In genomic region chr6:119310486-119311036, GRCh38 we compare ENCODE assay signal across 1 cellular context.
A peak's percentile ranks its signal among the peaks of the same experiment; 100 is the strongest.
TF ChIP-seq lines count a peak whose summit lies in the region.

No MANE protein-coding gene starts in this region.

TF ChIP-seq in HepG2, 621 proteins besides CTCF, POLR2A, EP300 and RAD21 (continued from another document):
- TF ChIP-seq IRF1 (CRISPR knock-in tag; IDR thresholded peaks at IDR 0.05; ENCODE audit: low read depth), result no peak
- TF ChIP-seq ZNF768 (CRISPR knock-in tag; IDR thresholded peaks at IDR 0.05), result no peak
- TF ChIP-seq, protein P1, sequence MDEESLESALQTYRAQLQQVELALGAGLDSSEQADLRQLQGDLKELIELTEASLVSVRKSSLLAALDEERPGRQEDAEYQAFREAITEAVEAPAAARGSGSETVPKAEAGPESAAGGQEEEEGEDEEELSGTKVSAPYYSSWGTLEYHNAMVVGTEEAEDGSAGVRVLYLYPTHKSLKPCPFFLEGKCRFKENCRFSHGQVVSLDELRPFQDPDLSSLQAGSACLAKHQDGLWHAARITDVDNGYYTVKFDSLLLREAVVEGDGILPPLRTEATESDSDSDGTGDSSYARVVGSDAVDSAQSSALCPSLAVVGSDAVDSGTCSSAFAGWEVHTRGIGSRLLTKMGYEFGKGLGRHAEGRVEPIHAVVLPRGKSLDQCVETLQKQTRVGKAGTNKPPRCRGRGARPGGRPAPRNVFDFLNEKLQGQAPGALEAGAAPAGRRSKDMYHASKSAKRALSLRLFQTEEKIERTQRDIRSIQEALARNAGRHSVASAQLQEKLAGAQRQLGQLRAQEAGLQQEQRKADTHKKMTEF (CRISPR knock-in tag; IDR thresholded peaks at IDR 0.05), result no peak
- no peak for TF ChIP-seq ZFP82 (CRISPR knock-in tag; IDR thresholded peaks at IDR 0.05; ENCODE audit: borderline replicate concordance)
- TF ChIP-seq POLR2AphosphoS2 (IDR thresholded peaks at IDR 0.05; ENCODE audit: low read depth, low read length), result 0 out of 2 replicates have a peak, but pooled peaks have one; percentile 50
- no peak for TF ChIP-seq MEF2D (CRISPR knock-in tag; IDR thresholded peaks at IDR 0.05)
- TF ChIP-seq ZNF639 (CRISPR knock-in tag; conservative IDR thresholded peaks at IDR 0.05), result no peak
- TF ChIP-seq ZNF501 (CRISPR knock-in tag; IDR thresholded peaks at IDR 0.05), result 0 out of 2 replicates have a peak, but pooled peaks have one; percentile 17
- TF ChIP-seq, protein P2, sequence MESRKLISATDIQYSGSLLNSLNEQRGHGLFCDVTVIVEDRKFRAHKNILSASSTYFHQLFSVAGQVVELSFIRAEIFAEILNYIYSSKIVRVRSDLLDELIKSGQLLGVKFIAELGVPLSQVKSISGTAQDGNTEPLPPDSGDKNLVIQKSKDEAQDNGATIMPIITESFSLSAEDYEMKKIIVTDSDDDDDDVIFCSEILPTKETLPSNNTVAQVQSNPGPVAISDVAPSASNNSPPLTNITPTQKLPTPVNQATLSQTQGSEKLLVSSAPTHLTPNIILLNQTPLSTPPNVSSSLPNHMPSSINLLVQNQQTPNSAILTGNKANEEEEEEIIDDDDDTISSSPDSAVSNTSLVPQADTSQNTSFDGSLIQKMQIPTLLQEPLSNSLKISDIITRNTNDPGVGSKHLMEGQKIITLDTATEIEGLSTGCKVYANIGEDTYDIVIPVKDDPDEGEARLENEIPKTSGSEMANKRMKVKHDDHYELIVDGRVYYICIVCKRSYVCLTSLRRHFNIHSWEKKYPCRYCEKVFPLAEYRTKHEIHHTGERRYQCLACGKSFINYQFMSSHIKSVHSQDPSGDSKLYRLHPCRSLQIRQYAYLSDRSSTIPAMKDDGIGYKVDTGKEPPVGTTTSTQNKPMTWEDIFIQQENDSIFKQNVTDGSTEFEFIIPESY (CRISPR knock-in tag; IDR thresholded peaks at IDR 0.05), result peak; percentile 66; the same call in 1 of the 2 replicates
- no peak for TF ChIP-seq POLR2AphosphoS5 (IDR thresholded peaks at IDR 0.05; ENCODE audit: low read depth, low read length)
- TF ChIP-seq THAP11 (CRISPR knock-in tag; IDR thresholded peaks at IDR 0.05), result no peak
- peak; percentile 66; the same call in 1 of the 2 replicates for TF ChIP-seq ZNF644 (CRISPR knock-in tag; IDR thresholded peaks at IDR 0.05; ENCODE audit: low read depth)
- no peak for TF ChIP-seq HOXA3 (CRISPR knock-in tag; IDR thresholded peaks at IDR 0.05)
- no peak for TF ChIP-seq GFI1 (CRISPR knock-in tag; IDR thresholded peaks at IDR 0.05; ENCODE audit: borderline replicate concordance)
- no peak for TF ChIP-seq HOXA5 (CRISPR knock-in tag; IDR thresholded peaks at IDR 0.05)
- TF ChIP-seq ZKSCAN5 (CRISPR knock-in tag; IDR thresholded peaks at IDR 0.05), result no peak
